Comparison of ENCODE assay signal across 10 cellular contexts in genomic region chr2:112793449-112793978, GRCh38. TPM values are rescaled to one million over a fixed set of nuclear protein-coding genes. Genes with fewer than 3 reads are reported as not detected.
DNase-seq lines count a peak whose midpoint lies in the region; ATAC-seq and TF ChIP-seq lines count a peak whose summit lies in the region.
"Had no signal": no experiment of that assay in that cellular context is flagged by ENCODE, and none has a peak within 500 bp of the region (broad histone marks: within the 10 kb centered on the region; RNA-seq: fewer than 3 reads in every experiment).

No MANE protein-coding gene starts in this region.

- no peaks in the 10 kb centered on the region for H3K9me3 Mint-ChIP-seq in activated naive CD4-positive, alpha-beta T cell treated with anti-CD3 and anti-CD28 coated beads, Interleukin-2, amount 50 U/mL, for 72 hours
- H3K9me3 Mint-ChIP-seq in stimulated activated naive CD8-positive, alpha-beta T cell treated with anti-CD3 and anti-CD28 coated beads, Interleukin-15, amount 100 ng/mL, for 72 hours: peaks cover 4 to 10% of the 10 kb centered on the region in 2 donors
- peaks cover 14% of the 10 kb centered on the region for H3K9me3 Mint-ChIP-seq in nephron progenitor cell

- peaks cover 0 to 61% (median 21%) of the 10 kb centered on the region in 3 donors for H3K4me1 ChIP-seq in esophagus squamous epithelium

- no peaks in the 10 kb centered on the region for H3K9me3 ChIP-seq in esophagus squamous epithelium

- intact Hi-C loops in esophagus squamous epithelium (cut with DNase I): no loop called here

- no peaks in the 10 kb centered on the region for H3K36me3 ChIP-seq in esophagus squamous epithelium

- no peak for TF ChIP-seq POLR2A in esophagus squamous epithelium (IDR thresholded peaks at IDR 0.05)

- peak overlapping the region in 1 of 2 donors; percentile 12 for H3K27ac Mint-ChIP-seq in activated naive CD4-positive, alpha-beta T cell treated with anti-CD3 and anti-CD28 coated beads, Interleukin-2, amount 50 U/mL, for 72 hours
- H3K27ac Mint-ChIP-seq in stimulated activated naive CD8-positive, alpha-beta T cell treated with anti-CD3 and anti-CD28 coated beads, Interleukin-15, amount 100 ng/mL, for 72 hours: peak overlapping the region; percentile 14 to 80
- no peak overlapping the region for H3K27ac Mint-ChIP-seq in nephron progenitor cell

- TF ChIP-seq CTCF in esophagus squamous epithelium (IDR thresholded peaks at IDR 0.05) (no peak), nephron progenitor cell (IDR thresholded peaks at IDR 0.05) (no peak)

- peak overlapping the region in 1 of 2 donors; percentile 5 for H3K4me3 Mint-ChIP-seq in stimulated activated naive CD8-positive, alpha-beta T cell treated with anti-CD3 and anti-CD28 coated beads, Interleukin-15, amount 100 ng/mL, for 72 hours
- H3K4me3 Mint-ChIP-seq in nephron progenitor cell: no peak overlapping the region

- no peak for DNase-seq in activated naive CD4-positive, alpha-beta T cell treated with anti-CD3 and anti-CD28 coated beads, Interleukin-2, amount 50 U/mL, for 72 hours (ENCODE audit: low spot score in 2 of 2)
- no peak for DNase-seq in activated naive CD4-positive, alpha-beta T cell treated with Interleukin-2 at 50 U/mL for 16 hours
- DNase-seq in SKM-1 (lab: John Stamatoyannopoulos, UW; ENCODE audit: unreplicated experiment) (peak; percentile 90), esophagus squamous epithelium (lab: John Stamatoyannopoulos, UW) (no peak), nephron progenitor cell (no peak), islet precursor cell (no peak)
- DNase-seq in stimulated activated naive CD8-positive, alpha-beta T cell treated with anti-CD3 and anti-CD28 coated beads, Interleukin-15, amount 100 ng/mL, for 72 hours: no peak
- DNase-seq: NCI-H1105 treated with DMSO at 0.1 percent for 48 hours had no signal

- no peaks in the 10 kb centered on the region for H3K27me3 ChIP-seq in esophagus squamous epithelium

- peak; percentile 41 to 44 for ATAC-seq in activated naive CD4-positive, alpha-beta T cell treated with anti-CD3 and anti-CD28 coated beads, Interleukin-2, amount 50 U/mL, for 72 hours
- no peak for ATAC-seq in stimulated activated naive CD8-positive, alpha-beta T cell treated with anti-CD3 and anti-CD28 coated beads, Interleukin-15, amount 100 ng/mL, for 72 hours
- no peak for ATAC-seq in GM19452 (IDR thresholded peaks at IDR 0.05; ENCODE audit: unreplicated experiment)

- no peaks in the 10 kb centered on the region for H3K36me3 Mint-ChIP-seq in activated naive CD4-positive, alpha-beta T cell treated with anti-CD3 and anti-CD28 coated beads, Interleukin-2, amount 50 U/mL, for 72 hours
- peaks cover 4% of the 10 kb centered on the region for H3K36me3 Mint-ChIP-seq in nephron progenitor cell (ENCODE audit: low read depth)

- H3K27me3 Mint-ChIP-seq in stimulated activated naive CD8-positive, alpha-beta T cell treated with anti-CD3 and anti-CD28 coated beads, Interleukin-15, amount 100 ng/mL, for 72 hours: peaks cover 24% of the 10 kb centered on the region
- peaks cover 17% of the 10 kb centered on the region for H3K27me3 Mint-ChIP-seq in nephron progenitor cell (ENCODE audit: low read depth, poor library complexity)

- peak overlapping the region; percentile 44 to 86 (median 80) for H3K27ac ChIP-seq in esophagus squamous epithelium

- H3K4me1 Mint-ChIP-seq in stimulated activated naive CD8-positive, alpha-beta T cell treated with anti-CD3 and anti-CD28 coated beads, Interleukin-15, amount 100 ng/mL, for 72 hours: peaks cover 23% of the 10 kb centered on the region
- peaks cover 11% of the 10 kb centered on the region for H3K4me1 Mint-ChIP-seq in nephron progenitor cell

- H3K4me3 ChIP-seq in esophagus squamous epithelium: no peak overlapping the region

- WGBS in esophagus squamous epithelium, 2 donors: 22 to 27% methylated on average over 3 of the region's 3 CpGs

RNA-seq across cellular contexts. Expression of gene IL1A, which starts 9.2 kb away (rescaled TPM):
- 1 to 10 TPM in 1 of 2 donors, under 1 TPM in 1; 0.49 to 2.0 TPM for total RNA-seq in activated naive CD4-positive, alpha-beta T cell treated with anti-CD3 and anti-CD28 coated beads, Interleukin-2, amount 50 U/mL, for 72 hours
- total RNA-seq in esophagus squamous epithelium: 10 to 100 TPM in 1 of 4 donors, 1 to 10 TPM in 2, under 1 TPM in 1; 0.53 to 37.4 (median 4.3) TPM
- total RNA-seq: SK-MEL-5 had no signal

RNA-seq across cellular contexts. Expression of gene CKAP2L, which starts 29.1 kb away (rescaled TPM):
- total RNA-seq in activated naive CD4-positive, alpha-beta T cell treated with anti-CD3 and anti-CD28 coated beads, Interleukin-2, amount 50 U/mL, for 72 hours: 10 to 100 TPM; 22.5 to 55.6 TPM
- total RNA-seq in esophagus squamous epithelium: 10 to 100 TPM in 1 of 4 donors, 1 to 10 TPM in 3; 4.3 to 14.4 (median 6.7) TPM

RNA-seq across cellular contexts. Expression of gene IL1B, which starts 43.1 kb away (rescaled TPM):
- total RNA-seq in activated naive CD4-positive, alpha-beta T cell treated with anti-CD3 and anti-CD28 coated beads, Interleukin-2, amount 50 U/mL, for 72 hours: under 1 TPM in 1 of 2 donors, not detected in 1; 0.25 TPM
- 10 to 100 TPM in 1 of 4 donors, 1 to 10 TPM in 3; 1.3 to 16.5 (median 4.4) TPM for total RNA-seq in esophagus squamous epithelium

Comparison
In these comparisons a context has a peak if more than half of its experiments do, and no peak if none do; other contexts are left out.
1. ATAC-seq: peak in activated naive CD4-positive, alpha-beta T cell treated with anti-CD3 and anti-CD28 coated beads, Interleukin-2, amount 50 U/mL, for 72 hours (2 of 2); none in stimulated activated naive CD8-positive, alpha-beta T cell treated with anti-CD3 and anti-CD28 coated beads, Interleukin-15, amount 100 ng/mL, for 72 hours (single experiment) and GM19452 (single experiment).